Comparison of ENCODE assay signal across 8 cellular contexts in the genomic region with DNA sequence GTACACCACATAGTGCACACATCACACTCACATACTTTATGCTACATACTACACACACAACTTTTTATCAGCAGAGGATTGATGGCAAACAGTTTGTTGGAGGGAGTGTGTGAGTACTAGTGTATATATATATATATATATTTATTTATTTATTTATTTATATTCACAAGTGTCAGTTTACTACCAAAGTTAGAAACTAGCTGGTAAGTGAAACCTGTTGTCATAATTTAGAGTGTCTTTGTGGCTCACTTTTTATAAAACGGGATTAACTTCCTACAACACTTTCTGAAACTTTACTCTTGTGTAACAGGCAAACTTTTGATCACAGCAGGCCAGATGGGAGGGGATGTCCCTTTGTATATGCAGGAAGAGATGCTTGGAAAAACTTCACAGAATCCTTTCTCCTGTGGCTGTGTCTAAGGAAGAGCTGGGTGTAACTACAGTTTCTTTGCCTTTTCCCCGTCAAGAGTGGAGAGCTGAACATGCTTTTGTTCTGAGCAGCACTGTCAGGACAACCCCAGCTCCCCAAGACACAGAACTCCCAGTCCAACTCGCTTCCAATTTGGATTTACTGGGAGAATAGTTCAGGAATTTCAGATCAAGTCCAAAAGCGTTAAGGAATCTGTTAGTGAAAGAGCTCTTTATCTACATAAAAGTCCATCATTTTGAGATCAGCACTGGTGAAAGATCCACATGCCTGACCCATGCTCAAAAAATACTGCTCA. TPM values are rescaled to one million over a fixed set of nuclear protein-coding genes. Genes with fewer than 3 reads are reported as not detected.
DNase-seq lines count a peak whose midpoint lies in the region; ATAC-seq lines count a peak whose summit lies in the region.

No MANE protein-coding gene starts in this region.

- CTCF ChIA-PET in activated CD8-positive, alpha-beta T cell treated with anti-CD3 and anti-CD28 coated beads, Interleukin-2, amount 10 ng/mL, durations not matched to agents 7 days and 5 days (lab: Charles Lee) = interaction anchor here (0.9 to 1.2 kb wide), 2 partner anchors 134 to 156 kb away, joined by 3 to 4 read pairs; no protein-coding TSS in a partner anchor

- peaks cover 2% of the 10 kb centered on the region for H3K27me3 Mint-ChIP-seq in activated naive CD4-positive, alpha-beta T cell treated with anti-CD3 and anti-CD28 coated beads, Interleukin-2, amount 50 U/mL, for 24 hours
- peaks cover 2% of the 10 kb centered on the region for H3K27me3 Mint-ChIP-seq in activated CD8-positive, alpha-beta T cell treated with anti-CD3 and anti-CD28 coated beads, Interleukin-2, amount 10 ng/mL, durations not matched to agents 7 days and 5 days (ENCODE audit: low read depth)

- H3K4me1 Mint-ChIP-seq in activated naive CD4-positive, alpha-beta T cell treated with anti-CD3 and anti-CD28 coated beads, Interleukin-2, amount 50 U/mL, for 24 hours = peaks cover 57% of the 10 kb centered on the region
- peaks cover 44% of the 10 kb centered on the region for H3K4me1 Mint-ChIP-seq in activated CD8-positive, alpha-beta T cell treated with anti-CD3 and anti-CD28 coated beads, Interleukin-2, amount 10 ng/mL, durations not matched to agents 7 days and 5 days (ENCODE audit: low read depth)

- H3K27ac Mint-ChIP-seq in activated naive CD4-positive, alpha-beta T cell treated with anti-CD3 and anti-CD28 coated beads, Interleukin-2, amount 50 U/mL, for 24 hours = peak overlapping the region; percentile 85
- H3K27ac Mint-ChIP-seq in activated CD8-positive, alpha-beta T cell treated with anti-CD3 and anti-CD28 coated beads, Interleukin-2, amount 10 ng/mL, durations not matched to agents 7 days and 5 days = peak overlapping the region; percentile 84

- H3K9me3 Mint-ChIP-seq in activated naive CD4-positive, alpha-beta T cell treated with anti-CD3 and anti-CD28 coated beads, Interleukin-2, amount 50 U/mL, for 24 hours = no peaks in the 10 kb centered on the region
- no peaks in the 10 kb centered on the region for H3K9me3 Mint-ChIP-seq in activated CD8-positive, alpha-beta T cell treated with anti-CD3 and anti-CD28 coated beads, Interleukin-2, amount 10 ng/mL, durations not matched to agents 7 days and 5 days (ENCODE audit: insufficient read depth)

- ATAC-seq in activated CD8-positive, alpha-beta T cell treated with anti-CD3 and anti-CD28 coated beads, Interleukin-2, amount 10 ng/mL, durations not matched to agents 7 days and 5 days = no peak
- no peak for ATAC-seq in HG03159 (IDR thresholded peaks at IDR 0.05; ENCODE audit: unreplicated experiment)

- H3K4me3 Mint-ChIP-seq in activated naive CD4-positive, alpha-beta T cell treated with anti-CD3 and anti-CD28 coated beads, Interleukin-2, amount 50 U/mL, for 24 hours = peak overlapping the region; percentile 89
- H3K4me3 Mint-ChIP-seq in activated CD8-positive, alpha-beta T cell treated with anti-CD3 and anti-CD28 coated beads, Interleukin-2, amount 10 ng/mL, durations not matched to agents 7 days and 5 days = peak overlapping the region; percentile 83

- peak overlapping the region; percentile 96; the same call in 1 of the 2 replicates for H3K4me3 ChIP-seq in iPS-18c (ENCODE audit: insufficient read depth, low read depth, low read length)

- H3K36me3 Mint-ChIP-seq in activated naive CD4-positive, alpha-beta T cell treated with anti-CD3 and anti-CD28 coated beads, Interleukin-2, amount 50 U/mL, for 24 hours = no peaks in the 10 kb centered on the region
- no peaks in the 10 kb centered on the region for H3K36me3 Mint-ChIP-seq in activated CD8-positive, alpha-beta T cell treated with anti-CD3 and anti-CD28 coated beads, Interleukin-2, amount 10 ng/mL, durations not matched to agents 7 days and 5 days (ENCODE audit: low read depth)

- no peaks in the 10 kb centered on the region for H3K9me3 ChIP-seq in iPS-18c (ENCODE audit: control insufficient read depth, insufficient read depth, low read length)

- no peak for DNase-seq in activated naive CD4-positive, alpha-beta T cell treated with Interleukin-2 at 50 U/mL for 16 hours
- DNase-seq in activated CD8-positive, alpha-beta T cell treated with anti-CD3 and anti-CD28 coated beads, Interleukin-2, amount 10 ng/mL, durations not matched to agents 7 days and 5 days = no peak
- DNase-seq in superior temporal gyrus (ENCODE audit: extremely low spot score) (peak; percentile 64), NCI-H2171 treated with DMSO at 0.1 percent for 48 hours (lab: John Stamatoyannopoulos, UW) (no peak), islet precursor cell (no peak)

- POLR2A ChIA-PET in activated CD8-positive, alpha-beta T cell treated with anti-CD3 and anti-CD28 coated beads, Interleukin-2, amount 10 ng/mL, durations not matched to agents 7 days and 5 days (lab: Charles Lee) = interaction anchor here (2.4 kb wide), 1 partner anchor 155 kb away, joined by 14 read pairs; the partner anchor contains the start of gene PRKACB

RNA-seq across cellular contexts. Expression of gene SAMD13, which starts 1.8 kb away (rescaled TPM):
- under 1 TPM in 1 of 2 experiments, not detected in 1; 0.29 TPM for total RNA-seq in activated CD8-positive, alpha-beta T cell treated with anti-CD3 and anti-CD28 coated beads, Interleukin-2, amount 10 ng/mL, durations not matched to agents 7 days and 5 days
